In the genomic region with DNA sequence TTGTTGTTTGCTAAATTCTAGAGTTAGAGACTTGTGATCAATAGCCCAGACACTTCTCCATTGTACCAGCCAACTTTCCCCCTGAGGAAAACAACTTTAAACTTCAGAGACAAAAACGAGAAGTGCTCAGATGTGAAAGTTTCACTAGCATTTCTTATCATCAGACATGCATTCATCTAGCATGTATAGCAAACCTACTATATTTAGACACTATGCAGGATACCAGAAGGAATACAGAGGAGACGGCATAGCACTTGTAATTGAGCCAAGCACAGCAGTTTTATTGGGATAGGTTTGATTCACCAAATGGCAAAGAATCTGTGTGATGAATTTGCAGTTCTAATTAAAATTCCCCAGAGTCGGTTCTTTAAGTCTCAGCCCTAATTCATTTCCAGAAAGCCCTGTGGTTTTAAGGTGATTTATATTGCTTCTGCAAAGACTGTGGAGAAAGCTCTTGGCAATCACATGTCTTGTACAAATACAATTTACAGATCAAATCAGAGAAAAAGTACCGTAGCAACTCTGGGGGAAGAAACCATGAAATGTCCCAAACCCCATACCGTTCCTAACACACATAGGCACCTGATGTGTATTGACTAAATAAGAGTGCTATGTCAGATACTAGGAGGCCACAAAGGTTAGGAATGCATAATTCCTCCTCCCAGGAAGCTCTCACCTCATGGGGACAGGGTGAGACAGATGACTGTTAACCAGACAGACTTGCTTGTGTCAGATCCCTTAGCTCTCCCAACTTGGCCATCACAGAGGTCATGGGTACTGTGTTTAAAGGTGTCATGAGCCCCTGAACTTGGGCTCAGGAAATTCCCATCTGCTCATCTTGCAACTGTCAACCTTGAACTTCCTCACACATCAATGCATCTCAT, we compare ENCODE assay signal across 2 cellular contexts.
TF ChIP-seq lines count a peak whose summit lies in the region.

No MANE protein-coding gene starts in this region.

TF ChIP-seq in SK-N-SH, 30 proteins besides CTCF, POLR2A, EP300 and RAD21 (continued from another document):
- TF ChIP-seq, protein P1, sequence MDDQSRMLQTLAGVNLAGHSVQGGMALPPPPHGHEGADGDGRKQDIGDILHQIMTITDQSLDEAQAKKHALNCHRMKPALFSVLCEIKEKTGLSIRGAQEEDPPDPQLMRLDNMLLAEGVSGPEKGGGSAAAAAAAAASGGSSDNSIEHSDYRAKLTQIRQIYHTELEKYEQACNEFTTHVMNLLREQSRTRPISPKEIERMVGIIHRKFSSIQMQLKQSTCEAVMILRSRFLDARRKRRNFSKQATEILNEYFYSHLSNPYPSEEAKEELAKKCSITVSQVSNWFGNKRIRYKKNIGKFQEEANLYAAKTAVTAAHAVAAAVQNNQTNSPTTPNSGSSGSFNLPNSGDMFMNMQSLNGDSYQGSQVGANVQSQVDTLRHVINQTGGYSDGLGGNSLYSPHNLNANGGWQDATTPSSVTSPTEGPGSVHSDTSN (IDR thresholded peaks at IDR 0.05), result no peak
- TF ChIP-seq, protein P2, sequence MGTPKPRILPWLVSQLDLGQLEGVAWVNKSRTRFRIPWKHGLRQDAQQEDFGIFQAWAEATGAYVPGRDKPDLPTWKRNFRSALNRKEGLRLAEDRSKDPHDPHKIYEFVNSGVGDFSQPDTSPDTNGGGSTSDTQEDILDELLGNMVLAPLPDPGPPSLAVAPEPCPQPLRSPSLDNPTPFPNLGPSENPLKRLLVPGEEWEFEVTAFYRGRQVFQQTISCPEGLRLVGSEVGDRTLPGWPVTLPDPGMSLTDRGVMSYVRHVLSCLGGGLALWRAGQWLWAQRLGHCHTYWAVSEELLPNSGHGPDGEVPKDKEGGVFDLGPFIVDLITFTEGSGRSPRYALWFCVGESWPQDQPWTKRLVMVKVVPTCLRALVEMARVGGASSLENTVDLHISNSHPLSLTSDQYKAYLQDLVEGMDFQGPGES (IDR thresholded peaks at IDR 0.05; ENCODE audit: low read depth, low read length), result no peak
- TF ChIP-seq, protein P3, sequence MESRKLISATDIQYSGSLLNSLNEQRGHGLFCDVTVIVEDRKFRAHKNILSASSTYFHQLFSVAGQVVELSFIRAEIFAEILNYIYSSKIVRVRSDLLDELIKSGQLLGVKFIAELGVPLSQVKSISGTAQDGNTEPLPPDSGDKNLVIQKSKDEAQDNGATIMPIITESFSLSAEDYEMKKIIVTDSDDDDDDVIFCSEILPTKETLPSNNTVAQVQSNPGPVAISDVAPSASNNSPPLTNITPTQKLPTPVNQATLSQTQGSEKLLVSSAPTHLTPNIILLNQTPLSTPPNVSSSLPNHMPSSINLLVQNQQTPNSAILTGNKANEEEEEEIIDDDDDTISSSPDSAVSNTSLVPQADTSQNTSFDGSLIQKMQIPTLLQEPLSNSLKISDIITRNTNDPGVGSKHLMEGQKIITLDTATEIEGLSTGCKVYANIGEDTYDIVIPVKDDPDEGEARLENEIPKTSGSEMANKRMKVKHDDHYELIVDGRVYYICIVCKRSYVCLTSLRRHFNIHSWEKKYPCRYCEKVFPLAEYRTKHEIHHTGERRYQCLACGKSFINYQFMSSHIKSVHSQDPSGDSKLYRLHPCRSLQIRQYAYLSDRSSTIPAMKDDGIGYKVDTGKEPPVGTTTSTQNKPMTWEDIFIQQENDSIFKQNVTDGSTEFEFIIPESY (IDR thresholded peaks at IDR 0.05; ENCODE audit: borderline replicate concordance, low read depth), result no peak
- TF ChIP-seq GABPA (IDR thresholded peaks at IDR 0.05; ENCODE audit: low read depth), result no peak
- TF ChIP-seq JUND (IDR thresholded peaks at IDR 0.05), result no peak
- TF ChIP-seq, protein P4, sequence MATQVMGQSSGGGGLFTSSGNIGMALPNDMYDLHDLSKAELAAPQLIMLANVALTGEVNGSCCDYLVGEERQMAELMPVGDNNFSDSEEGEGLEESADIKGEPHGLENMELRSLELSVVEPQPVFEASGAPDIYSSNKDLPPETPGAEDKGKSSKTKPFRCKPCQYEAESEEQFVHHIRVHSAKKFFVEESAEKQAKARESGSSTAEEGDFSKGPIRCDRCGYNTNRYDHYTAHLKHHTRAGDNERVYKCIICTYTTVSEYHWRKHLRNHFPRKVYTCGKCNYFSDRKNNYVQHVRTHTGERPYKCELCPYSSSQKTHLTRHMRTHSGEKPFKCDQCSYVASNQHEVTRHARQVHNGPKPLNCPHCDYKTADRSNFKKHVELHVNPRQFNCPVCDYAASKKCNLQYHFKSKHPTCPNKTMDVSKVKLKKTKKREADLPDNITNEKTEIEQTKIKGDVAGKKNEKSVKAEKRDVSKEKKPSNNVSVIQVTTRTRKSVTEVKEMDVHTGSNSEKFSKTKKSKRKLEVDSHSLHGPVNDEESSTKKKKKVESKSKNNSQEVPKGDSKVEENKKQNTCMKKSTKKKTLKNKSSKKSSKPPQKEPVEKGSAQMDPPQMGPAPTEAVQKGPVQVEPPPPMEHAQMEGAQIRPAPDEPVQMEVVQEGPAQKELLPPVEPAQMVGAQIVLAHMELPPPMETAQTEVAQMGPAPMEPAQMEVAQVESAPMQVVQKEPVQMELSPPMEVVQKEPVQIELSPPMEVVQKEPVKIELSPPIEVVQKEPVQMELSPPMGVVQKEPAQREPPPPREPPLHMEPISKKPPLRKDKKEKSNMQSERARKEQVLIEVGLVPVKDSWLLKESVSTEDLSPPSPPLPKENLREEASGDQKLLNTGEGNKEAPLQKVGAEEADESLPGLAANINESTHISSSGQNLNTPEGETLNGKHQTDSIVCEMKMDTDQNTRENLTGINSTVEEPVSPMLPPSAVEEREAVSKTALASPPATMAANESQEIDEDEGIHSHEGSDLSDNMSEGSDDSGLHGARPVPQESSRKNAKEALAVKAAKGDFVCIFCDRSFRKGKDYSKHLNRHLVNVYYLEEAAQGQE (IDR thresholded peaks at IDR 0.05; ENCODE audit: low read depth, low read length), result no peak
- TF ChIP-seq, protein P5, sequence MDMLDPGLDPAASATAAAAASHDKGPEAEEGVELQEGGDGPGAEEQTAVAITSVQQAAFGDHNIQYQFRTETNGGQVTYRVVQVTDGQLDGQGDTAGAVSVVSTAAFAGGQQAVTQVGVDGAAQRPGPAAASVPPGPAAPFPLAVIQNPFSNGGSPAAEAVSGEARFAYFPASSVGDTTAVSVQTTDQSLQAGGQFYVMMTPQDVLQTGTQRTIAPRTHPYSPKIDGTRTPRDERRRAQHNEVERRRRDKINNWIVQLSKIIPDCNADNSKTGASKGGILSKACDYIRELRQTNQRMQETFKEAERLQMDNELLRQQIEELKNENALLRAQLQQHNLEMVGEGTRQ (IDR thresholded peaks at IDR 0.05; ENCODE audit: borderline replicate concordance, low read depth, low read length), result no peak
- TF ChIP-seq POLR2AphosphoS5 (IDR thresholded peaks at IDR 0.05; ENCODE audit: low read depth, low read length), result no peak
- no peak for TF ChIP-seq FOSL2 (IDR thresholded peaks at IDR 0.05; ENCODE audit: borderline replicate concordance, low read depth)

TF ChIP-seq in GM23338, 12 proteins besides CTCF, POLR2A, EP300 and RAD21 (continued from another document):
- TF ChIP-seq ZNF331 (CRISPR knock-in tag; IDR thresholded peaks at IDR 0.05; ENCODE audit: low read depth) (no peak), POLR2AphosphoS5 (IDR thresholded peaks at IDR 0.05; ENCODE audit: low read depth) (no peak), NANOG (IDR thresholded peaks at IDR 0.05; ENCODE audit: borderline replicate concordance) (no peak), EZH2 (IDR thresholded peaks at IDR 0.05; ENCODE audit: low read depth, unreplicated experiment) (no peak), CREB1 (CRISPR knock-in tag; IDR thresholded peaks at IDR 0.05; ENCODE audit: low read depth) (no peak)
- TF ChIP-seq, protein P6, sequence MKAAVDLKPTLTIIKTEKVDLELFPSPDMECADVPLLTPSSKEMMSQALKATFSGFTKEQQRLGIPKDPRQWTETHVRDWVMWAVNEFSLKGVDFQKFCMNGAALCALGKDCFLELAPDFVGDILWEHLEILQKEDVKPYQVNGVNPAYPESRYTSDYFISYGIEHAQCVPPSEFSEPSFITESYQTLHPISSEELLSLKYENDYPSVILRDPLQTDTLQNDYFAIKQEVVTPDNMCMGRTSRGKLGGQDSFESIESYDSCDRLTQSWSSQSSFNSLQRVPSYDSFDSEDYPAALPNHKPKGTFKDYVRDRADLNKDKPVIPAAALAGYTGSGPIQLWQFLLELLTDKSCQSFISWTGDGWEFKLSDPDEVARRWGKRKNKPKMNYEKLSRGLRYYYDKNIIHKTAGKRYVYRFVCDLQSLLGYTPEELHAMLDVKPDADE (IDR thresholded peaks at IDR 0.05), result no peak
